ENCODE assay signal across 35 cellular contexts in the genomic region with DNA sequence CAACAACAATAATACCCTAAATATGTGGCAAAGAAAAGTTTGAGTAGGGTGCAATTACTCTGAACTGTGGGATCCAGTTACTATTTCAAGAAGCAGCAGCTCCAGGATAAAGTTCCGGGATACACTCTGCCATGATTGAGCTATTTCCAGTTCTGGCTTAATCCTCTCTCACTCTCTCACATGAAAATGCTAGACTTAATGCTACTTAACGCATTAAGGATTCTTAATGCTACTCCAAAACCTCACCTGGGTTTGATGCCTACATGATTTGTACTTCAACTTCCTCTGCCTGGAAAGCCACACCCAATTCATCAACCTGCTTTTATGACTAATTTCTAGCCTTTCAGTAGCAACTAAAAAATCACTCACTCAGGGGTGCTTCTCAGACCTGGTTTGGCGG.
"Had no signal": no experiment of that assay in that cellular context is flagged by ENCODE, and none has a peak within 500 bp of the region (broad histone marks: within the 10 kb centered on the region; RNA-seq: fewer than 3 reads in every experiment).

No MANE protein-coding gene starts in this region.

- H3K27ac Mint-ChIP-seq: activated B cell treated with CpG ODN at 0.5 μM for 24 hours; activated CD4-positive, alpha-beta memory T cell treated with anti-CD3 and anti-CD28 coated beads for 36 hours; activated naive CD4-positive, alpha-beta T cell treated with anti-CD3 and anti-CD28 coated beads for 36 hours; activated naive CD4-positive, alpha-beta T cell treated with anti-CD3 and anti-CD28 coated beads, Interleukin-2, amount 50 U/mL, for 72 hours; activated T-helper 1 cell treated with anti-CD3 and anti-CD28 coated beads, Interleukin-12 subunit alpha, Interleukin-12 subunit beta, Interleukin-2, Interleukin-4 antibody, amounts not matched to agents 30 ng/mL and 10 ng/mL and 1 ng/mL, durations not matched to agents 14 hours and 24 hours and 36 hours; IgD-negative memory B cell; T-helper 1 cell treated with Interleukin-12 subunit alpha and Interleukin-12 subunit beta and Interleukin-4 antibody, amounts not matched to agents 30 μg/mL and 1 μg/mL, for 36 hours; T-helper 2 cell treated with Interferon-gamma antibody and Interleukin-4, amounts not matched to agents 5 μg/mL and 100 μg/mL, for 36 hours had no signal

- H3K36me3 ChIP-seq: adrenal gland, breast epithelium, SJSA1 had no signal

- H3K27ac ChIP-seq: adrenal gland, body of pancreas, breast epithelium, SJSA1 had no signal

- H3K9me3 ChIP-seq: adrenal gland, body of pancreas, SJSA1, SK-N-SH had no signal

- H3K9me3 Mint-ChIP-seq: activated CD4-positive, alpha-beta memory T cell treated with anti-CD3 and anti-CD28 coated beads for 36 hours had no signal

- DNase-seq: activated B cell treated with CpG ODN at 0.5 μM for 24 hours; activated CD4-positive, alpha-beta memory T cell treated with anti-CD3 and anti-CD28 coated beads for 36 hours; activated CD4-positive, alpha-beta T cell treated with anti-CD3 and anti-CD28 coated beads for 4 hours; activated CD4-positive, alpha-beta T cell treated with anti-CD3 and anti-CD28 coated beads, Interleukin-2, amount 50 U/mL, for 1 hour; activated CD4-positive, CD25-positive, alpha-beta regulatory T cell treated with anti-CD3 and anti-CD28 coated beads, Interleukin-2, amount 50 U/mL, for 72 hours; activated CD8-positive, alpha-beta memory T cell treated with anti-CD3 and anti-CD28 coated beads, Interleukin-2, amount 50 U/mL, for 4 hours; activated gamma-delta T cell treated with Interleukin-2 at 50 U/mL for 16 hours; activated naive CD4-positive, alpha-beta T cell treated with anti-CD3 and anti-CD28 coated beads for 36 hours; activated T-cell treated with anti-CD3 and anti-CD28 coated beads for 4 hours; activated T-cell treated with anti-CD3 and anti-CD28 coated beads, Interleukin-2, amount 50 U/mL, for 4 hours; adrenal gland; body of pancreas; cerebellar nuclear complex; Karpas-422; KBM-7; NCI-H1048; NCI-H1105 treated with DMSO at 0.1 percent for 48 hours; NCI-H1436; NCI-H1694; NCI-H2029; NCI-H2171 treated with DMSO at 0.1 percent for 48 hours; NCI-H2227 treated with DMSO at 0.1 percent for 48 hours; NCI-H446; NCI-H510A treated with DMSO at 0.1 percent for 48 hours; SHP77; SK-N-SH had no signal

- H3K4me3 Mint-ChIP-seq: activated B cell treated with CpG ODN at 0.5 μM for 24 hours; activated CD4-positive, alpha-beta memory T cell treated with anti-CD3 and anti-CD28 coated beads for 36 hours; activated naive CD4-positive, alpha-beta T cell treated with anti-CD3 and anti-CD28 coated beads for 36 hours; activated T-cell treated with anti-CD3 and anti-CD28 coated beads, Interleukin-2, amount 50 U/mL, for 4 hours; activated T-helper 1 cell treated with anti-CD3 and anti-CD28 coated beads, Interleukin-12 subunit alpha, Interleukin-12 subunit beta, Interleukin-2, Interleukin-4 antibody, amounts not matched to agents 30 ng/mL and 10 ng/mL and 1 ng/mL, durations not matched to agents 14 hours and 24 hours and 36 hours; IgD-negative memory B cell; T-helper 1 cell treated with Interleukin-12 subunit alpha and Interleukin-12 subunit beta and Interleukin-4 antibody, amounts not matched to agents 30 μg/mL and 1 μg/mL, for 36 hours; T-helper 2 cell treated with Interferon-gamma antibody and Interleukin-4, amounts not matched to agents 5 μg/mL and 100 μg/mL, for 36 hours had no signal

- FAIRE-seq: TTC549 had no signal

- H3K4me3 ChIP-seq: adrenal gland, body of pancreas, breast epithelium, SJSA1 had no signal

- H3K27me3 ChIP-seq: adrenal gland, body of pancreas, breast epithelium had no signal

- H3K4me1 ChIP-seq: adrenal gland, body of pancreas, breast epithelium, SJSA1 had no signal

- H3K4me1 Mint-ChIP-seq: activated B cell treated with CpG ODN at 0.5 μM for 24 hours had no signal

- H3K36me3 Mint-ChIP-seq: activated CD4-positive, alpha-beta memory T cell treated with anti-CD3 and anti-CD28 coated beads for 36 hours; activated naive CD4-positive, alpha-beta T cell treated with anti-CD3 and anti-CD28 coated beads, Interleukin-2, amount 50 U/mL, for 72 hours; IgD-negative memory B cell had no signal

- ATAC-seq: activated T-cell treated with anti-CD3 and anti-CD28 coated beads, Interleukin-2, amount 50 U/mL, for 4 hours; body of pancreas; Panc1 had no signal

- H3K27me3 Mint-ChIP-seq: activated B cell treated with CpG ODN at 0.5 μM for 24 hours had no signal
